Comparison of ENCODE assay signal across 1 cellular context in the genomic region with DNA sequence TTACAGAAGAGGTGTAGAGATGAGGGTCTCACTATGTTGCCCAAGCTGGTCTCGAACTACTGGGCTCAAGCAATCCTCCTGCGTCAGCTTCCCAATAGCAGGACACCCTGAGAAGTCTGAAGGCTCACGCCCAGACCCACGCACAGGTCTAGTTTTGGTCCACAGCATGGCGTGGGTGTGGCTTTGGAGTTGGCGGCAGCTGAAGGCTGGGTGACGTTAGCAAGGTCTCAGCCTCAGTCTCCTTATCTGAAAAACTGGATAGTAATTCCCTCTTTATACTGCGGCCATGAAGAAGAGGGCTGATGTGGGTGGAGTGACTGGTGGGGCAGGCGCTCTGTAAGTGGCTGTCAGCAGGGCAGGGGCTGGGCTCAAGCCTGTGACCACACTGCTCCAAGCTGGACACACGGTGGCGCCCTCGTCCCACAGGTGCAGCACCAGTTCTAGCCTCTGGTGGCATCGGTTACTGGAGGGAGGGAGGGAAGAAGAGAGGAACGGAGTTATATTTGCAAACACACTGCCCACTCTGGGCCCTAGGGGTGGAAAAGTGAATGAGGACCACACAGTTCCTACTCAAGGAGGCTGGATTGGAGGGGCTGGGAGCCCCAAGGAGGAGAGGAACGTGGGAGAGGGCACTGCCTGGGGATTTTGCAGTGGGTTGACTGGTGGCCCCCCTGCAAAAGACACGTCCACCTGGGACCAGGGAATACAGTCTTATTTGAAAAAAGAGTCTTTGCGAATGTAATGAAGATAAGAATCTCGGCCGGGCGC.
TF ChIP-seq lines count a peak whose summit lies in the region.

No MANE protein-coding gene starts in this region.

TF ChIP-seq in HepG2, 621 proteins besides CTCF, POLR2A, EP300 and RAD21 (continued from another document and continues in another):
- TF ChIP-seq, protein P1, sequence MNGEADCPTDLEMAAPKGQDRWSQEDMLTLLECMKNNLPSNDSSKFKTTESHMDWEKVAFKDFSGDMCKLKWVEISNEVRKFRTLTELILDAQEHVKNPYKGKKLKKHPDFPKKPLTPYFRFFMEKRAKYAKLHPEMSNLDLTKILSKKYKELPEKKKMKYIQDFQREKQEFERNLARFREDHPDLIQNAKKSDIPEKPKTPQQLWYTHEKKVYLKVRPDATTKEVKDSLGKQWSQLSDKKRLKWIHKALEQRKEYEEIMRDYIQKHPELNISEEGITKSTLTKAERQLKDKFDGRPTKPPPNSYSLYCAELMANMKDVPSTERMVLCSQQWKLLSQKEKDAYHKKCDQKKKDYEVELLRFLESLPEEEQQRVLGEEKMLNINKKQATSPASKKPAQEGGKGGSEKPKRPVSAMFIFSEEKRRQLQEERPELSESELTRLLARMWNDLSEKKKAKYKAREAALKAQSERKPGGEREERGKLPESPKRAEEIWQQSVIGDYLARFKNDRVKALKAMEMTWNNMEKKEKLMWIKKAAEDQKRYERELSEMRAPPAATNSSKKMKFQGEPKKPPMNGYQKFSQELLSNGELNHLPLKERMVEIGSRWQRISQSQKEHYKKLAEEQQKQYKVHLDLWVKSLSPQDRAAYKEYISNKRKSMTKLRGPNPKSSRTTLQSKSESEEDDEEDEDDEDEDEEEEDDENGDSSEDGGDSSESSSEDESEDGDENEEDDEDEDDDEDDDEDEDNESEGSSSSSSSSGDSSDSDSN (CRISPR knock-in tag; IDR thresholded peaks at IDR 0.05), result peak; percentile 37; the same call in 1 of the 2 replicates
- 0 out of 2 replicates have a peak, but pooled peaks have one; percentile 48 for TF ChIP-seq ZNF772 (CRISPR knock-in tag; IDR thresholded peaks at IDR 0.05)
- TF ChIP-seq, protein P2, sequence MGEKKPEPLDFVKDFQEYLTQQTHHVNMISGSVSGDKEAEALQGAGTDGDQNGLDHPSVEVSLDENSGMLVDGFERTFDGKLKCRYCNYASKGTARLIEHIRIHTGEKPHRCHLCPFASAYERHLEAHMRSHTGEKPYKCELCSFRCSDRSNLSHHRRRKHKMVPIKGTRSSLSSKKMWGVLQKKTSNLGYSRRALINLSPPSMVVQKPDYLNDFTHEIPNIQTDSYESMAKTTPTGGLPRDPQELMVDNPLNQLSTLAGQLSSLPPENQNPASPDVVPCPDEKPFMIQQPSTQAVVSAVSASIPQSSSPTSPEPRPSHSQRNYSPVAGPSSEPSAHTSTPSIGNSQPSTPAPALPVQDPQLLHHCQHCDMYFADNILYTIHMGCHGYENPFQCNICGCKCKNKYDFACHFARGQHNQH (CRISPR knock-in tag; IDR thresholded peaks at IDR 0.05), result 0 out of 2 replicates have a peak, but pooled peaks have one; percentile 24
- TF ChIP-seq, protein P3, sequence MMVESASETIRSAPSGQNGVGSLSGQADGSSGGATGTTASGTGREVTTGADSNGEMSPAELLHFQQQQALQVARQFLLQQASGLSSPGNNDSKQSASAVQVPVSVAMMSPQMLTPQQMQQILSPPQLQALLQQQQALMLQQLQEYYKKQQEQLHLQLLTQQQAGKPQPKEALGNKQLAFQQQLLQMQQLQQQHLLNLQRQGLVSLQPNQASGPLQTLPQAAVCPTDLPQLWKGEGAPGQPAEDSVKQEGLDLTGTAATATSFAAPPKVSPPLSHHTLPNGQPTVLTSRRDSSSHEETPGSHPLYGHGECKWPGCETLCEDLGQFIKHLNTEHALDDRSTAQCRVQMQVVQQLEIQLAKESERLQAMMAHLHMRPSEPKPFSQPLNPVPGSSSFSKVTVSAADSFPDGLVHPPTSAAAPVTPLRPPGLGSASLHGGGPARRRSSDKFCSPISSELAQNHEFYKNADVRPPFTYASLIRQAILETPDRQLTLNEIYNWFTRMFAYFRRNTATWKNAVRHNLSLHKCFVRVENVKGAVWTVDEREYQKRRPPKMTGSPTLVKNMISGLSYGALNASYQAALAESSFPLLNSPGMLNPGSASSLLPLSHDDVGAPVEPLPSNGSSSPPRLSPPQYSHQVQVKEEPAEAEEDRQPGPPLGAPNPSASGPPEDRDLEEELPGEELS (CRISPR knock-in tag; IDR thresholded peaks at IDR 0.05), result peak; percentile 38; the same call in 1 of the 2 replicates
- TF ChIP-seq KAT7 (CRISPR knock-in tag; IDR thresholded peaks at IDR 0.05; ENCODE audit: borderline replicate concordance), result 0 out of 2 replicates have a peak, but pooled peaks have one; percentile 30
- TF ChIP-seq DNMT1 (CRISPR knock-in tag; IDR thresholded peaks at IDR 0.05), result 0 out of 2 replicates have a peak, but pooled peaks have one; percentile 30
- 0 out of 2 replicates have a peak, but pooled peaks have one; percentile 60 for TF ChIP-seq ARNTL (CRISPR knock-in tag; IDR thresholded peaks at IDR 0.05)
- TF ChIP-seq SNAPC2 (CRISPR knock-in tag; IDR thresholded peaks at IDR 0.05), result no peak
- TF ChIP-seq ZNF768 (CRISPR knock-in tag; IDR thresholded peaks at IDR 0.05), result peak; percentile 54
- peak; percentile 58; the same call in 1 of the 2 replicates for TF ChIP-seq ZBTB3 (CRISPR knock-in tag; IDR thresholded peaks at IDR 0.05; ENCODE audit: borderline replicate concordance, low read depth)
- TF ChIP-seq, protein P4, sequence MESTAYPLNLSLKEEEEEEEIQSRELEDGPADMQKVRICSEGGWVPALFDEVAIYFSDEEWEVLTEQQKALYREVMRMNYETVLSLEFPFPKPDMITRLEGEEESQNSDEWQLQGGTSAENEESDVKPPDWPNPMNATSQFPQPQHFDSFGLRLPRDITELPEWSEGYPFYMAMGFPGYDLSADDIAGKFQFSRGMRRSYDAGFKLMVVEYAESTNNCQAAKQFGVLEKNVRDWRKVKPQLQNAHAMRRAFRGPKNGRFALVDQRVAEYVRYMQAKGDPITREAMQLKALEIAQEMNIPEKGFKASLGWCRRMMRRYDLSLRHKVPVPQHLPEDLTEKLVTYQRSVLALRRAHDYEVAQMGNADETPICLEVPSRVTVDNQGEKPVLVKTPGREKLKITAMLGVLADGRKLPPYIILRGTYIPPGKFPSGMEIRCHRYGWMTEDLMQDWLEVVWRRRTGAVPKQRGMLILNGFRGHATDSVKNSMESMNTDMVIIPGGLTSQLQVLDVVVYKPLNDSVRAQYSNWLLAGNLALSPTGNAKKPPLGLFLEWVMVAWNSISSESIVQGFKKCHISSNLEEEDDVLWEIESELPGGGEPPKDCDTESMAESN (CRISPR knock-in tag; conservative IDR thresholded peaks at IDR 0.05), result 0 out of 2 replicates have a peak, but pooled peaks have one; percentile 63
- 0 out of 2 replicates have a peak, but pooled peaks have one; percentile 72 for TF ChIP-seq ZSCAN9 (CRISPR knock-in tag; IDR thresholded peaks at IDR 0.05; ENCODE audit: borderline replicate concordance)
- peak; percentile 100 for TF ChIP-seq STAG1 (CRISPR knock-in tag; IDR thresholded peaks at IDR 0.05)
- 0 out of 2 replicates have a peak, but pooled peaks have one; percentile 27 for TF ChIP-seq SMAD3 (CRISPR knock-in tag; IDR thresholded peaks at IDR 0.05)
- no peak for TF ChIP-seq U2AF1 (optimal IDR thresholded peaks at IDR 0.05; ENCODE audit: low read depth, low read length)
- peak; percentile 58; the same call in 1 of the 2 replicates for TF ChIP-seq ZNF331 (CRISPR knock-in tag; IDR thresholded peaks at IDR 0.05)
- TF ChIP-seq, protein P5, sequence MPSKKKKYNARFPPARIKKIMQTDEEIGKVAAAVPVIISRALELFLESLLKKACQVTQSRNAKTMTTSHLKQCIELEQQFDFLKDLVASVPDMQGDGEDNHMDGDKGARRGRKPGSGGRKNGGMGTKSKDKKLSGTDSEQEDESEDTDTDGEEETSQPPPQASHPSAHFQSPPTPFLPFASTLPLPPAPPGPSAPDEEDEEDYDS (CRISPR knock-in tag; IDR thresholded peaks at IDR 0.05), result peak; percentile 25; the same call in 1 of the 2 replicates
- TF ChIP-seq ZSCAN29 (CRISPR knock-in tag; conservative IDR thresholded peaks at IDR 0.05), result peak; percentile 69; the same call in 1 of the 2 replicates
- peak; percentile 28; the same call in 1 of the 2 replicates for TF ChIP-seq ZKSCAN1 (IDR thresholded peaks at IDR 0.05; ENCODE audit: low read length)
- peak; percentile 28; the same call in 1 of the 2 replicates for TF ChIP-seq NFYC (CRISPR knock-in tag; IDR thresholded peaks at IDR 0.05)
- TF ChIP-seq IRF2 (CRISPR knock-in tag; IDR thresholded peaks at IDR 0.05), result peak; percentile 64
- no peak for TF ChIP-seq SOX13 (IDR thresholded peaks at IDR 0.05)
- TF ChIP-seq SOX13 (CRISPR knock-in tag; conservative IDR thresholded peaks at IDR 0.05 in 1 of 2, IDR thresholded peaks at IDR 0.05 in 1 of 2), result peak in 1 of 2 experiments; percentile 11; a peak in 1 of 4 replicates
- TF ChIP-seq TAF15 (IDR thresholded peaks at IDR 0.05; ENCODE audit: low read depth, low read length, poor library complexity, severe bottlenecking), result no peak
- TF ChIP-seq ZNF761 (CRISPR knock-in tag; conservative IDR thresholded peaks at IDR 0.05), result peak; percentile 57; the same call in 1 of the 2 replicates
- 0 out of 2 replicates have a peak, but pooled peaks have one; percentile 33 for TF ChIP-seq ZNF792 (CRISPR knock-in tag; IDR thresholded peaks at IDR 0.05)
- TF ChIP-seq GPN1 (CRISPR knock-in tag; IDR thresholded peaks at IDR 0.05; ENCODE audit: borderline replicate concordance), result no peak
- peak; percentile 62; the same call in 1 of the 2 replicates for TF ChIP-seq KDM2A (CRISPR knock-in tag; IDR thresholded peaks at IDR 0.05; ENCODE audit: borderline replicate concordance, low read depth)
- 0 out of 2 replicates have a peak, but pooled peaks have one; percentile 49 for TF ChIP-seq ZNF678 (CRISPR knock-in tag; IDR thresholded peaks at IDR 0.05)
- TF ChIP-seq, protein P6, sequence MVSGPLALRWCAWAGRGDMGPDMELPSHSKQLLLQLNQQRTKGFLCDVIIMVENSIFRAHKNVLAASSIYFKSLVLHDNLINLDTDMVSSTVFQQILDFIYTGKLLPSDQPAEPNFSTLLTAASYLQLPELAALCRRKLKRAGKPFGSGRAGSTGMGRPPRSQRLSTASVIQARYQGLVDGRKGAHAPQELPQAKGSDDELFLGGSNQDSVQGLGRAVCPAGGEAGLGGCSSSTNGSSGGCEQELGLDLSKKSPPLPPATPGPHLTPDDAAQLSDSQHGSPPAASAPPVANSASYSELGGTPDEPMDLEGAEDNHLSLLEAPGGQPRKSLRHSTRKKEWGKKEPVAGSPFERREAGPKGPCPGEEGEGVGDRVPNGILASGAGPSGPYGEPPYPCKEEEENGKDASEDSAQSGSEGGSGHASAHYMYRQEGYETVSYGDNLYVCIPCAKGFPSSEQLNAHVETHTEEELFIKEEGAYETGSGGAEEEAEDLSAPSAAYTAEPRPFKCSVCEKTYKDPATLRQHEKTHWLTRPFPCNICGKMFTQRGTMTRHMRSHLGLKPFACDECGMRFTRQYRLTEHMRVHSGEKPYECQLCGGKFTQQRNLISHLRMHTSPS (CRISPR knock-in tag; IDR thresholded peaks at IDR 0.05; ENCODE audit: low read depth), result peak; percentile 86
- TF ChIP-seq, protein P7, sequence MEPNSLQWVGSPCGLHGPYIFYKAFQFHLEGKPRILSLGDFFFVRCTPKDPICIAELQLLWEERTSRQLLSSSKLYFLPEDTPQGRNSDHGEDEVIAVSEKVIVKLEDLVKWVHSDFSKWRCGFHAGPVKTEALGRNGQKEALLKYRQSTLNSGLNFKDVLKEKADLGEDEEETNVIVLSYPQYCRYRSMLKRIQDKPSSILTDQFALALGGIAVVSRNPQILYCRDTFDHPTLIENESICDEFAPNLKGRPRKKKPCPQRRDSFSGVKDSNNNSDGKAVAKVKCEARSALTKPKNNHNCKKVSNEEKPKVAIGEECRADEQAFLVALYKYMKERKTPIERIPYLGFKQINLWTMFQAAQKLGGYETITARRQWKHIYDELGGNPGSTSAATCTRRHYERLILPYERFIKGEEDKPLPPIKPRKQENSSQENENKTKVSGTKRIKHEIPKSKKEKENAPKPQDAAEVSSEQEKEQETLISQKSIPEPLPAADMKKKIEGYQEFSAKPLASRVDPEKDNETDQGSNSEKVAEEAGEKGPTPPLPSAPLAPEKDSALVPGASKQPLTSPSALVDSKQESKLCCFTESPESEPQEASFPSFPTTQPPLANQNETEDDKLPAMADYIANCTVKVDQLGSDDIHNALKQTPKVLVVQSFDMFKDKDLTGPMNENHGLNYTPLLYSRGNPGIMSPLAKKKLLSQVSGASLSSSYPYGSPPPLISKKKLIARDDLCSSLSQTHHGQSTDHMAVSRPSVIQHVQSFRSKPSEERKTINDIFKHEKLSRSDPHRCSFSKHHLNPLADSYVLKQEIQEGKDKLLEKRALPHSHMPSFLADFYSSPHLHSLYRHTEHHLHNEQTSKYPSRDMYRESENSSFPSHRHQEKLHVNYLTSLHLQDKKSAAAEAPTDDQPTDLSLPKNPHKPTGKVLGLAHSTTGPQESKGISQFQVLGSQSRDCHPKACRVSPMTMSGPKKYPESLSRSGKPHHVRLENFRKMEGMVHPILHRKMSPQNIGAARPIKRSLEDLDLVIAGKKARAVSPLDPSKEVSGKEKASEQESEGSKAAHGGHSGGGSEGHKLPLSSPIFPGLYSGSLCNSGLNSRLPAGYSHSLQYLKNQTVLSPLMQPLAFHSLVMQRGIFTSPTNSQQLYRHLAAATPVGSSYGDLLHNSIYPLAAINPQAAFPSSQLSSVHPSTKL (CRISPR knock-in tag; IDR thresholded peaks at IDR 0.05), result peak; percentile 51
- peak; percentile 50; the same call in 1 of the 2 replicates for TF ChIP-seq ZFX (CRISPR knock-in tag; IDR thresholded peaks at IDR 0.05; ENCODE audit: low read depth)
- TF ChIP-seq ZFY (CRISPR knock-in tag; IDR thresholded peaks at IDR 0.05), result no peak
- TF ChIP-seq ETV6 (CRISPR knock-in tag; conservative IDR thresholded peaks at IDR 0.05), result no peak
- TF ChIP-seq ZBTB38 (CRISPR knock-in tag; IDR thresholded peaks at IDR 0.05), result peak; percentile 63; the same call in 1 of the 2 replicates
- TF ChIP-seq YEATS2 (CRISPR knock-in tag; IDR thresholded peaks at IDR 0.05; ENCODE audit: borderline replicate concordance), result peak; percentile 67; the same call in 1 of the 2 replicates
- TF ChIP-seq ZNF629 (CRISPR knock-in tag; conservative IDR thresholded peaks at IDR 0.05), result peak; percentile 32; the same call in 1 of the 2 replicates
- TF ChIP-seq GTF3A (CRISPR knock-in tag; conservative IDR thresholded peaks at IDR 0.05), result 0 out of 2 replicates have a peak, but pooled peaks have one; percentile 74
- TF ChIP-seq ZNF468 (CRISPR knock-in tag; IDR thresholded peaks at IDR 0.05), result no peak
- TF ChIP-seq, protein P8, sequence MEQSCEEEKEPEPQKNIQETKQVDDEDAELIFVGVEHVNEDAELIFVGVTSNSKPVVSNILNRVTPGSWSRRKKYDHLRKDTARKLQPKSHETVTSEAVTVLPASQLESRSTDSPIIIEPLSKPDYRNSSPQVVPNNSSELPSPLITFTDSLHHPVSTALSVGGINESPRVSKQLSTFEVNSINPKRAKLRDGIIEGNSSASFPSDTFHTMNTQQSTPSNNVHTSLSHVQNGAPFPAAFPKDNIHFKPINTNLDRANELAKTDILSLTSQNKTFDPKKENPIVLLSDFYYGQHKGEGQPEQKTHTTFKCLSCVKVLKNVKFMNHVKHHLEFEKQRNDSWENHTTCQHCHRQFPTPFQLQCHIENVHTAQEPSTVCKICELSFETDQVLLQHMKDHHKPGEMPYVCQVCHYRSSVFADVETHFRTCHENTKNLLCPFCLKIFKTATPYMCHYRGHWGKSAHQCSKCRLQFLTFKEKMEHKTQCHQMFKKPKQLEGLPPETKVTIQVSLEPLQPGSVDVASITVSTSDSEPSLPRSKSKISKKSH (CRISPR knock-in tag; IDR thresholded peaks at IDR 0.05; ENCODE audit: borderline replicate concordance), result peak; percentile 51; the same call in 1 of the 2 replicates
- TF ChIP-seq SMC3 (IDR thresholded peaks at IDR 0.05; ENCODE audit: low read length), result peak; percentile 95
